Comparison of ENCODE assay signal across 9 cellular contexts in the genomic region with DNA sequence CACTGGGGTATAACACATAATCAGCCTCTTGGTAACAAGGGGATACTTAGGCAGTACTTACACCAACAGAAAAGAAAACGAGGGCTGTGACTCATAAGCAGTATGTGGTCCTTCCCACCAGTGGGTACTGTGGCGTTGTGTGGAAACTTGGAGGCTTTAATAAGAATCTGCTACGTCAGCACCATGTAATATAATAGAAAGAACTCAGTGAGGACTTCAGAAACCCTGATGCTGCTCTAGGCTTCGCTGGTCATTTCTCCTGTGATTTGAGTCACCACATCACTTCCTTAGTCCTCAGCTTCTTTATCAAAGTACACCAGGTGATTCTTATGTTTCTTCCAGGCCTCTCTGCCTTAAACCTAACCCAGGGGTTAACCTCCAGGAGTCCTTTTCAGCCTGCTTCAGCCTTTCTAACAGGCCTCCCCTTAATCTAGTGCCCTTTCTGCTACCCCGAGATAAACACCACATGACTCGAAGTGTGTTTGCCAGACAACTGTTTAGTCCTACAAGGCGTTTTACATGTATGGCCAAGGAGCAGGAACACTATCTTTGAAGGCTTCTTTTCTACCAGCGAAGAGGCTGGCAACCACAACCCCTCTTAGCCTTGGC.
DNase-seq lines count a peak whose midpoint lies in the region; ATAC-seq and TF ChIP-seq lines count a peak whose summit lies in the region.
"Had no signal": no experiment of that assay in that cellular context is flagged by ENCODE, and none has a peak within 500 bp of the region (broad histone marks: within the 10 kb centered on the region; RNA-seq: fewer than 3 reads in every experiment).

No MANE protein-coding gene starts in this region.

- peak overlapping the region in 1 of 5 experiments; percentile 61 for H3K4me3 Mint-ChIP-seq in brain
- H3K4me3 Mint-ChIP-seq in glutamatergic neuron (ENCODE audit: unreplicated experiment) = no peak overlapping the region

- peaks cover 89% of the 10 kb centered on the region for H3K4me1 Mint-ChIP-seq in brain
- peaks cover 66% of the 10 kb centered on the region for H3K4me1 Mint-ChIP-seq in glutamatergic neuron (ENCODE audit: low read depth, unreplicated experiment)

- peak; percentile 30 to 88 (median 61) for DNase-seq in T-helper 1 cell
- DNase-seq in midbrain (lab: John Stamatoyannopoulos, UW) = peak; percentile 27
- DNase-seq in substantia nigra (lab: John Stamatoyannopoulos, UW) = peak in 1 of 49 donors; percentile 27
- DNase-seq in Ammon's horn (ENCODE audit: low spot score) = no peak
- no peak for DNase-seq in glutamatergic neuron

- TF ChIP-seq CTCF in brain (conservative IDR thresholded peaks at IDR 0.05) (no peak), glutamatergic neuron (IDR thresholded peaks at IDR 0.05; ENCODE audit: partially characterized antibody, unreplicated experiment) (no peak)

- H3K27me3 Mint-ChIP-seq in brain (no peaks in the 10 kb centered on the region), glutamatergic neuron (ENCODE audit: unreplicated experiment) (peaks cover 3% of the 10 kb centered on the region)

- peak overlapping the region; percentile 14 for H3K27ac ChIP-seq in substantia nigra (ENCODE audit: low read depth, low read length, poor library complexity, severe bottlenecking)
- H3K27ac ChIP-seq: SK-N-MC had no signal

- H3K36me3 Mint-ChIP-seq in brain (peaks cover 56% of the 10 kb centered on the region), glutamatergic neuron (ENCODE audit: unreplicated experiment) (no peaks in the 10 kb centered on the region)

- ATAC-seq in GM18499 (IDR thresholded peaks at IDR 0.05; ENCODE audit: insufficient read depth, unreplicated experiment) (peak; percentile 69), HG02759 (IDR thresholded peaks at IDR 0.05; ENCODE audit: unreplicated experiment) (peak; percentile 55)

- H3K9me3 Mint-ChIP-seq in brain (no peaks in the 10 kb centered on the region), glutamatergic neuron (ENCODE audit: unreplicated experiment) (peaks cover 7% of the 10 kb centered on the region)

- H3K27ac Mint-ChIP-seq in brain (peak overlapping the region in 4 of 5 experiments; percentile 72 to 97 (median 92)), glutamatergic neuron (ENCODE audit: unreplicated experiment) (no peak overlapping the region)

Comparison
In these comparisons a context has a peak if more than half of its experiments do, and no peak if none do; other contexts are left out.
1. DNase-seq: peak in T-helper 1 cell (5 of 5) and midbrain (single experiment); none in Ammon's horn (single experiment) and glutamatergic neuron (single experiment).